18 cellular contexts compared by ENCODE assay signal in genomic region chr16:80253741-80254140, GRCh38.
DNase-seq lines count a peak whose midpoint lies in the region; ATAC-seq, FAIRE-seq and TF ChIP-seq lines count a peak whose summit lies in the region.
"Had no signal": no experiment of that assay in that cellular context is flagged by ENCODE, and none has a peak within 500 bp of the region (broad histone marks: within the 10 kb centered on the region; RNA-seq: fewer than 3 reads in every experiment).

No MANE protein-coding gene starts in this region.

- peak; percentile 31 for DNase-seq in glomerular visceral epithelial cell (ENCODE audit: extremely low spot score)
- DNase-seq in medulla oblongata (ENCODE audit: extremely low spot score): peak; percentile 63
- peak; percentile 1 for DNase-seq in putamen (ENCODE audit: low spot score)
- no peak for DNase-seq in mesenteric fat pad (ENCODE audit: low spot score)
- no peak for DNase-seq in GM12892 (ENCODE audit: insufficient read length)
- no peak for DNase-seq in activated effector memory CD4-positive, alpha-beta T cell treated with anti-CD3 and anti-CD28 coated beads, Interleukin-2, amount 50 U/mL, for 16 hours
- DNase-seq: ACHN; BE2C; Caco-2; CD4-positive, alpha-beta T cell; GOT3; H7 had no signal

- TF ChIP-seq POLR2A in GM12892 (IDR thresholded peaks at IDR 0.05; ENCODE audit: low read depth, low read length): no peak

- no peak for ATAC-seq in GM18519 (IDR thresholded peaks at IDR 0.05; ENCODE audit: low FRiP score, unreplicated experiment)
- ATAC-seq: HepG2 had no signal

- no peak for FAIRE-seq in GM12892 (lab: Jason Lieb, UNC)
- FAIRE-seq: A204.1, D721Med, G401.6, GM12891, HepG2 had no signal

Comparison
In these comparisons a context has a peak if more than half of its experiments do, and no peak if none do; other contexts are left out.
1. DNase-seq: peak in glomerular visceral epithelial cell (single experiment), medulla oblongata (single experiment) and putamen (single experiment); none in mesenteric fat pad (single experiment), GM12892 (single experiment) and activated effector memory CD4-positive, alpha-beta T cell treated with anti-CD3 and anti-CD28 coated beads, Interleukin-2, amount 50 U/mL, for 16 hours (single experiment).